1 cellular context compared by ENCODE assay signal in the genomic region with DNA sequence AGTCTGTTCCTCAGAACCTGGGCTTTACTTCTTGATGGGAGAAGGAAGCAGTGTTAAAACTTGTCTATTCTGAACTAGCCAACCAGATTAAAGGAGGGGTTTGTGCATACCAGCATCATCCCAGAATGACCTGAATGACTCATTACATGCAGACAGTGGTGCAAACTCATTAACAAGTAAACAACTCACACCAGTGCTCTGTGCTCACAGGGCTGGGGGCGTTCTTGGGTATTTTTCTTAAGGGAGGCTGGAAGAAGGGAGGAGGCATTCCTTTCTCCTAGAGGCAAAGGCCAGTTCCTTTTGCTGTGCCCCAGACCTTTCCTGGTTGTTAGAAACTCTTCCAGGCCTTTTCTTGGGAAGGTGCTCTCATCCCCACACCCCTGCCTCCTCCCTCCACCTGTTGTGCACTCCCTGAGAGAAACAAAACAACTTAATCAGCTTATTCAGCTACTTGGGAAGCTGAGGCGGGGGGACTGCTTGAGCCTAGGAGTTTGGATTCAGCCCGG.
TF ChIP-seq lines count a peak whose summit lies in the region.
"Not testable (repeated sequence)": the region's sequence is repeated elsewhere in the genome, so short reads cannot be mapped to it uniquely, and the experiment has no call there.

No MANE protein-coding gene starts in this region.

TF ChIP-seq in K562, 482 proteins besides CTCF, POLR2A, EP300 and RAD21:
- TF ChIP-seq ZKSCAN8 (CRISPR knock-in tag; IDR thresholded peaks at IDR 0.05): peak; percentile 66; the same call in 1 of the 2 replicates
- TF ChIP-seq, protein P1, sequence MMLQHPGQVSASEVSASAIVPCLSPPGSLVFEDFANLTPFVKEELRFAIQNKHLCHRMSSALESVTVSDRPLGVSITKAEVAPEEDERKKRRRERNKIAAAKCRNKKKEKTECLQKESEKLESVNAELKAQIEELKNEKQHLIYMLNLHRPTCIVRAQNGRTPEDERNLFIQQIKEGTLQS (IDR thresholded peaks at IDR 0.05): peak; percentile 44
- TF ChIP-seq, protein P1 (CRISPR knock-in tag; conservative IDR thresholded peaks at IDR 0.05): not testable (repeated sequence)
